30 cellular contexts compared by ENCODE assay signal in genomic region chr9:135358161-135358940, GRCh38.
"Had no signal": no experiment of that assay in that cellular context is flagged by ENCODE, and none has a peak within 500 bp of the region (broad histone marks: within the 10 kb centered on the region; RNA-seq: fewer than 3 reads in every experiment).

No MANE protein-coding gene starts in this region.

- H3K4me1 Mint-ChIP-seq: activated B cell treated with CpG ODN at 0.5 μM for 24 hours had no signal

- H3K36me3 Mint-ChIP-seq: activated CD4-positive, alpha-beta memory T cell treated with anti-CD3 and anti-CD28 coated beads for 36 hours; activated naive CD8-positive, alpha-beta T cell treated with anti-CD3 and anti-CD28 coated beads, Interleukin-2, amount 10 ng/mL, durations not matched to agents 7 days and 5 days had no signal

- H3K4me3 Mint-ChIP-seq: activated B cell treated with CpG ODN at 0.5 μM for 24 hours; activated CD4-positive, alpha-beta memory T cell treated with anti-CD3 and anti-CD28 coated beads for 36 hours; activated naive CD4-positive, alpha-beta T cell treated with anti-CD3 and anti-CD28 coated beads for 36 hours; activated naive CD8-positive, alpha-beta T cell treated with anti-CD3 and anti-CD28 coated beads, Interleukin-2, amount 10 ng/mL, durations not matched to agents 7 days and 5 days; activated T-cell treated with anti-CD3 and anti-CD28 coated beads, Interleukin-2, amount 50 U/mL, for 4 hours; activated T-helper 1 cell treated with anti-CD3 and anti-CD28 coated beads, Interleukin-12 subunit alpha, Interleukin-12 subunit beta, Interleukin-2, Interleukin-4 antibody, amounts not matched to agents 30 ng/mL and 10 ng/mL and 1 ng/mL, durations not matched to agents 14 hours and 24 hours and 36 hours; T-helper 1 cell treated with Interleukin-12 subunit alpha and Interleukin-12 subunit beta and Interleukin-4 antibody, amounts not matched to agents 30 μg/mL and 1 μg/mL, for 36 hours had no signal

- ATAC-seq: activated T-cell treated with anti-CD3 and anti-CD28 coated beads, Interleukin-2, amount 50 U/mL, for 4 hours; body of pancreas; Panc1 had no signal

- H3K27ac Mint-ChIP-seq: activated B cell treated with CpG ODN at 0.5 μM for 24 hours; activated CD4-positive, alpha-beta memory T cell treated with anti-CD3 and anti-CD28 coated beads for 36 hours; activated naive CD4-positive, alpha-beta T cell treated with anti-CD3 and anti-CD28 coated beads for 36 hours; activated naive CD8-positive, alpha-beta T cell treated with anti-CD3 and anti-CD28 coated beads, Interleukin-2, amount 10 ng/mL, durations not matched to agents 7 days and 5 days; activated T-helper 1 cell treated with anti-CD3 and anti-CD28 coated beads, Interleukin-12 subunit alpha, Interleukin-12 subunit beta, Interleukin-2, Interleukin-4 antibody, amounts not matched to agents 30 ng/mL and 10 ng/mL and 1 ng/mL, durations not matched to agents 14 hours and 24 hours and 36 hours; T-helper 1 cell treated with Interleukin-12 subunit alpha and Interleukin-12 subunit beta and Interleukin-4 antibody, amounts not matched to agents 30 μg/mL and 1 μg/mL, for 36 hours had no signal

- DNase-seq: activated B cell treated with CpG ODN at 0.5 μM for 24 hours; activated CD4-positive, alpha-beta memory T cell treated with anti-CD3 and anti-CD28 coated beads for 36 hours; activated CD4-positive, alpha-beta T cell treated with anti-CD3 and anti-CD28 coated beads for 4 hours; activated CD4-positive, alpha-beta T cell treated with anti-CD3 and anti-CD28 coated beads, Interleukin-2, amount 50 U/mL, for 1 hour; activated CD4-positive, CD25-positive, alpha-beta regulatory T cell treated with anti-CD3 and anti-CD28 coated beads, Interleukin-2, amount 50 U/mL, for 72 hours; activated CD8-positive, alpha-beta memory T cell treated with anti-CD3 and anti-CD28 coated beads, Interleukin-2, amount 50 U/mL, for 4 hours; activated gamma-delta T cell treated with Interleukin-2 at 50 U/mL for 16 hours; activated naive CD4-positive, alpha-beta T cell treated with anti-CD3 and anti-CD28 coated beads for 36 hours; activated naive CD8-positive, alpha-beta T cell treated with anti-CD3 and anti-CD28 coated beads, Interleukin-2, amount 10 ng/mL, durations not matched to agents 7 days and 5 days; activated T-cell treated with anti-CD3 and anti-CD28 coated beads for 4 hours; activated T-cell treated with anti-CD3 and anti-CD28 coated beads, Interleukin-2, amount 50 U/mL, for 4 hours; adrenal gland; body of pancreas; caudate nucleus; MM.1S; MV-4-11; NCI-H1092; NCI-H1417; NCI-H146; NCI-H187; NCI-H2029 treated with DMSO at 0.1 percent for 48 hours; NCI-H2107; NCI-H345; NCI-H524 treated with DMSO at 0.1 percent for 48 hours; SHP77 treated with DMSO at 0.1 percent for 48 hours; SK-N-SH; T-helper 9 cell had no signal

- H3K9me3 Mint-ChIP-seq: activated B cell treated with CpG ODN at 0.5 μM for 24 hours; activated CD4-positive, alpha-beta memory T cell treated with anti-CD3 and anti-CD28 coated beads for 36 hours; activated naive CD8-positive, alpha-beta T cell treated with anti-CD3 and anti-CD28 coated beads, Interleukin-2, amount 10 ng/mL, durations not matched to agents 7 days and 5 days; activated T-cell treated with anti-CD3 and anti-CD28 coated beads, Interleukin-2, amount 50 U/mL, for 4 hours had no signal

- H3K27me3 Mint-ChIP-seq: activated CD4-positive, alpha-beta memory T cell treated with anti-CD3 and anti-CD28 coated beads for 36 hours; activated naive CD8-positive, alpha-beta T cell treated with anti-CD3 and anti-CD28 coated beads, Interleukin-2, amount 10 ng/mL, durations not matched to agents 7 days and 5 days had no signal
